In the genomic region with DNA sequence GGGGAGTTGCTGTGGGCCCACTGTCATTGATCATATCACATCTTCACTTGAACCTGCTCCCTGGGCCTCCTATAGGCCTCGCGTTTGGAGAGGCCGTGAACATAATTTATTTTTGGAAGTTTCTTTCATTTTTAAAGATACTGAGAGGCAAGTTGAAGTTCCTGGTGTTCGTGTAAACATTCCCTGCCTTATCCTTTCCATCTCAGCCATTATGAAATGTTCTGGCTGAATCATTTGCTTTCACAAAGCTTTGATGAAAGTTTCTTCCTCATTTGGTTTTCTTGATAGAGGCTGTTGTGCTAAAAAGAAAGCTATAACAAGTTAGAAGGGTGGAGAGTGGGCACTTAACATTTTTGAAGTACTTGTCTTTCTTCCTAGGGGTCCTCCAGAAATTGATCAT, we compare ENCODE assay signal across 12 cellular contexts. TPM values are rescaled to one million over a fixed set of nuclear protein-coding genes. Genes with fewer than 3 reads are reported as not detected.
A peak's percentile ranks its signal among the peaks of the same experiment; 100 is the strongest.
DNase-seq lines count a peak whose midpoint lies in the region; ATAC-seq, FAIRE-seq and TF ChIP-seq lines count a peak whose summit lies in the region.
"Had no signal": no experiment of that assay in that cellular context is flagged by ENCODE, and none has a peak within 500 bp of the region (broad histone marks: within the 10 kb centered on the region; RNA-seq: fewer than 3 reads in every experiment).

No MANE protein-coding gene starts in this region.

- no peak overlapping the region for H3K18ac ChIP-seq in mesenchymal stem cell (ENCODE audit: low read depth in 1 of 2, low read length in 2 of 2)
- no peak overlapping the region for H3K18ac ChIP-seq in H9 (ENCODE audit: insufficient read length, low read depth, low read length)

- H3K27ac Mint-ChIP-seq in chondrocyte (ENCODE audit: unreplicated experiment) (peak overlapping the region; percentile 87), H9 (peak overlapping the region in 1 of 3 experiments; percentile 18; a peak in 1 of 7 replicates)
- H3K27ac Mint-ChIP-seq: activated CD4-positive, alpha-beta memory T cell treated with anti-CD3 and anti-CD28 coated beads, Interleukin-2, amount 10 ng/mL, durations not matched to agents 7 days and 5 days; B cell had no signal

- no peak for DNase-seq in HepG2 (ENCODE audit: low spot score)
- DNase-seq in chondrocyte (ENCODE audit: low spot score) = no peak
- peak; percentile 90 for DNase-seq in mesenchymal stem cell
- DNase-seq in head of caudate nucleus = no peak
- no peak for DNase-seq in H9
- DNase-seq in MG63 = no peak
- DNase-seq in NCI-H345 (lab: John Stamatoyannopoulos, UW) = no peak
- DNase-seq: activated CD4-positive, alpha-beta memory T cell treated with anti-CD3 and anti-CD28 coated beads, Interleukin-2, amount 10 ng/mL, durations not matched to agents 7 days and 5 days; NCI-H510A treated with DMSO at 0.1 percent for 48 hours; stimulated activated CD4-positive, alpha-beta T cell treated with anti-CD3 and anti-CD28 coated beads, Interleukin-1b, Interleukin-23, amount 100 ng/mL, for 48 hours had no signal

- no peak overlapping the region for H3K56ac ChIP-seq in H9 (ENCODE audit: insufficient read length, low read depth, low read length)

- TF ChIP-seq EP300 in HepG2 (IDR thresholded peaks at IDR 0.05; ENCODE audit: low read depth in 2 of 2, low read length in 2 of 2) (no peak), HepG2 (CRISPR knock-in tag; IDR thresholded peaks at IDR 0.05; ENCODE audit: borderline replicate concordance) (no peak)

- H3K27ac ChIP-seq in liver (ENCODE audit: low read depth in 1 of 2, low read length in 2 of 2) (peak overlapping the region; percentile 44 to 54), HepG2 (ENCODE audit: extremely low read length, insufficient read depth, low read length) (no peak overlapping the region), mesenchymal stem cell (ENCODE audit: low read length, poor library complexity, severe bottlenecking) (no peak overlapping the region), H9 (ENCODE audit: insufficient read length, low read depth, low read length) (no peak overlapping the region)

- H3K4me3 Mint-ChIP-seq in chondrocyte (ENCODE audit: unreplicated experiment) (no peak overlapping the region), H9 (no peak overlapping the region)
- H3K4me3 Mint-ChIP-seq: activated CD4-positive, alpha-beta memory T cell treated with anti-CD3 and anti-CD28 coated beads, Interleukin-2, amount 10 ng/mL, durations not matched to agents 7 days and 5 days; B cell had no signal

- no peak for TF ChIP-seq POLR2A in HepG2 (IDR thresholded peaks at IDR 0.05; ENCODE audit: insufficient read depth in 1 of 2, low read depth in 2 of 2, low read length in 2 of 2)

- H3K79me2 ChIP-seq in HepG2 (ENCODE audit: insufficient read depth, low read length) = peaks cover 62% of the 10 kb centered on the region
- H3K79me2 ChIP-seq in H9 (ENCODE audit: insufficient read depth, low read length) = peaks cover 21% of the 10 kb centered on the region; the same call in 1 of the 2 replicates

- no peak overlapping the region for H4K8ac ChIP-seq in mesenchymal stem cell (ENCODE audit: low read length)
- no peak overlapping the region for H4K8ac ChIP-seq in H9 (replicated peaks; ENCODE audit: insufficient read length, low read depth, low read length)

- no peaks in the 10 kb centered on the region for H3K36me3 ChIP-seq in liver (ENCODE audit: control insufficient read depth in 4 of 4, insufficient read depth in 3 of 4, low read depth in 1 of 4, low read length in 3 of 4)
- peaks cover 1 to 3% of the 10 kb centered on the region in 2 experiments; a peak in 1 of 5 replicates for H3K36me3 ChIP-seq in HepG2 (replicated peaks in 1 of 2; ENCODE audit: control insufficient read depth in 1 of 2, insufficient read depth in 2 of 2, low read length in 2 of 2)
- no peaks in the 10 kb centered on the region for H3K36me3 ChIP-seq in mesenchymal stem cell (ENCODE audit: control insufficient read depth in 1 of 2, insufficient read depth in 2 of 2, low read depth in 1 of 2, low read length in 2 of 2)
- no peaks in the 10 kb centered on the region; the same call in none of the 2 replicates for H3K36me3 ChIP-seq in MG63

- H4K5ac ChIP-seq in H9 (ENCODE audit: insufficient read length, low read depth, low read length) = no peak overlapping the region

- WGBS in liver = 29% methylated on average over 4 of the region's 4 CpGs
- WGBS in HepG2 (ENCODE audit: low lambda C conversion rate) = 90% methylated on average over 4 of the region's 4 CpGs
- 70% methylated on average over 4 of the region's 4 CpGs for WGBS in mesenchymal stem cell
- no CpG with 5 or more reads among the region's 4 CpGs for WGBS in H9 (ENCODE audit: extremely low coverage, insufficient read length, low lambda C conversion rate)

- ATAC-seq in HepG2 = no peak

- H3K36me3 Mint-ChIP-seq in chondrocyte (ENCODE audit: low read depth) (peaks cover 1% of the 10 kb centered on the region), H9 (ENCODE audit: insufficient read depth in 1 of 3, low read depth in 3 of 3) (peaks cover 0 to 5% (median under 1%) of the 10 kb centered on the region in 3 experiments; a peak in 1 of 7 replicates)

- H4K91ac ChIP-seq in mesenchymal stem cell (ENCODE audit: low read length) = no peak overlapping the region
- H4K91ac ChIP-seq in H9 (ENCODE audit: insufficient read length, low read depth, low read length) = no peak overlapping the region

- H4K20me1 ChIP-seq in HepG2 (ENCODE audit: insufficient read depth, low read length) (0 out of 2 replicates have a peak, but pooled peaks cover 3% of the 10 kb centered on the region), H9 (ENCODE audit: control insufficient read depth, insufficient read depth, insufficient read length) (no peaks in the 10 kb centered on the region)

- H3K9me3 ChIP-seq in liver (ENCODE audit: control insufficient read depth in 4 of 4, low read length in 3 of 4) = no peaks in the 10 kb centered on the region
- H3K9me3 ChIP-seq in HepG2 (ENCODE audit: low read length) = no peaks in the 10 kb centered on the region
- H3K9me3 ChIP-seq in mesenchymal stem cell (ENCODE audit: control insufficient read depth, low read length) = no peaks in the 10 kb centered on the region
- H3K9me3 ChIP-seq in H9 (ENCODE audit: control insufficient read depth, low read depth, low read length) = no peaks in the 10 kb centered on the region
- H3K9me3 ChIP-seq in MG63 = no peaks in the 10 kb centered on the region

- H3K9me3 Mint-ChIP-seq in chondrocyte (ENCODE audit: low read depth) (no peaks in the 10 kb centered on the region), H9 (no peaks in the 10 kb centered on the region)
- H3K9me3 Mint-ChIP-seq: activated CD4-positive, alpha-beta memory T cell treated with anti-CD3 and anti-CD28 coated beads, Interleukin-2, amount 10 ng/mL, durations not matched to agents 7 days and 5 days had no signal

- no peak overlapping the region for H3T11ph ChIP-seq in H9 (ENCODE audit: low read length)

- H3K9ac ChIP-seq in liver (ENCODE audit: low read depth in 1 of 2, low read length in 2 of 2) (no peak overlapping the region), HepG2 (ENCODE audit: insufficient read depth, low read depth, low read length) (no peak overlapping the region), mesenchymal stem cell (ENCODE audit: low read length) (peak overlapping the region; percentile 74), H9 (ENCODE audit: extremely low read depth, insufficient read length, low read length) (no peak overlapping the region)

- H3K4ac ChIP-seq in mesenchymal stem cell (ENCODE audit: low read depth in 1 of 2, low read length in 2 of 2) (no peak overlapping the region), H9 (ENCODE audit: low read depth, low read length) (no peak overlapping the region)

- H2BK5ac ChIP-seq in mesenchymal stem cell (ENCODE audit: low read depth, low read length, poor library complexity, severe bottlenecking) (no peak overlapping the region), H9 (ENCODE audit: insufficient read length, low read length) (no peak overlapping the region)

- no peaks in the 10 kb centered on the region for H3K23me2 ChIP-seq in H9 (ENCODE audit: insufficient read length, low read depth, low read length, poor library complexity, severe bottlenecking)

- H3K4me2 ChIP-seq in HepG2 (ENCODE audit: low read depth, low read length) = no peak overlapping the region
- no peak overlapping the region for H3K4me2 ChIP-seq in mesenchymal stem cell (ENCODE audit: low read length, poor library complexity, severe bottlenecking)
- no peak overlapping the region for H3K4me2 ChIP-seq in H9 (ENCODE audit: insufficient read depth, insufficient read length, low read length)

- no peaks in the 10 kb centered on the region for H3K27me3 Mint-ChIP-seq in chondrocyte (ENCODE audit: low read depth)
- H3K27me3 Mint-ChIP-seq in H9 (ENCODE audit: low read depth) = no peaks in the 10 kb centered on the region
- H3K27me3 Mint-ChIP-seq: activated CD4-positive, alpha-beta memory T cell treated with anti-CD3 and anti-CD28 coated beads, Interleukin-2, amount 10 ng/mL, durations not matched to agents 7 days and 5 days; B cell had no signal

- H3K27me3 ChIP-seq in liver (ENCODE audit: control insufficient read depth in 4 of 4, insufficient read depth in 4 of 4, low read length in 3 of 4) (no peaks in the 10 kb centered on the region), HepG2 (ENCODE audit: control insufficient read depth in 1 of 2, insufficient read depth in 2 of 2, low read length in 2 of 2) (no peaks in the 10 kb centered on the region), mesenchymal stem cell (ENCODE audit: control insufficient read depth in 1 of 2, insufficient read depth in 1 of 2, low read length in 2 of 2) (no peaks in the 10 kb centered on the region), H9 (ENCODE audit: insufficient read depth, low read length) (no peaks in the 10 kb centered on the region), MG63 (no peaks in the 10 kb centered on the region)

- H3K4me1 ChIP-seq in liver (ENCODE audit: control insufficient read depth in 4 of 4, insufficient read depth in 4 of 4, low read length in 3 of 4) (peaks cover 2 to 10% (median 8%) of the 10 kb centered on the region in 4 donors), HepG2 (ENCODE audit: insufficient read depth, low read length) (peaks cover 12% of the 10 kb centered on the region), mesenchymal stem cell (ENCODE audit: control insufficient read depth, insufficient read depth, low read depth, low read length) (no peaks in the 10 kb centered on the region), H9 (ENCODE audit: insufficient read depth, low read length) (no peaks in the 10 kb centered on the region)

- no TSS peak for BruUV-seq in HepG2 (replicated peaks; lab: Mats Ljungman, UMichigan)

- TF ChIP-seq CTCF in liver (IDR thresholded peaks at IDR 0.05; ENCODE audit: low read depth, low read length, missing input control) (no peak), HepG2 (CRISPR knock-in tag; IDR thresholded peaks at IDR 0.05) (no peak), chondrocyte (IDR thresholded peaks at IDR 0.05) (no peak), H9 (conservative IDR thresholded peaks at IDR 0.05) (no peak)

- H2AFZ ChIP-seq in HepG2 (ENCODE audit: low read length) (no peak overlapping the region), mesenchymal stem cell (ENCODE audit: low read depth, low read length) (no peak overlapping the region), H9 (ENCODE audit: low read length) (no peak overlapping the region)

- peaks cover 46% of the 10 kb centered on the region for H3K4me1 Mint-ChIP-seq in chondrocyte (ENCODE audit: low read depth)
- peaks cover 16 to 18% of the 10 kb centered on the region in 2 experiments for H3K4me1 Mint-ChIP-seq in H9

- TF ChIP-seq RAD21 in liver (IDR thresholded peaks at IDR 0.05) = no peak
- no peak for TF ChIP-seq RAD21 in HepG2 (CRISPR knock-in tag; IDR thresholded peaks at IDR 0.05)

- H2AK5ac ChIP-seq in mesenchymal stem cell (ENCODE audit: low read length, severe bottlenecking) (no peak overlapping the region), H9 (ENCODE audit: insufficient read length, low read length) (no peak overlapping the region)

- in situ Hi-C loops in HepG2 (cut with HindIII; ENCODE audit: extremely low pct_ligation_motif_present, low pct_unique_long_range_greater_than_20kb) = loop anchor here (10.0 kb wide), 1 partner anchor 56 kb away; no protein-coding TSS in a partner anchor

- CTCF ChIA-PET in HepG2 (lab: Yijun Ruan, JAX; ENCODE audit: low intra/inter-chr PET ratio, low total read pairs) = no interaction called here

- no peak overlapping the region for H2BK20ac ChIP-seq in H9 (ENCODE audit: low read depth, low read length, poor library complexity, severe bottlenecking)

- H2BK120ac ChIP-seq in mesenchymal stem cell (ENCODE audit: low read depth, low read length) (no peak overlapping the region), H9 (ENCODE audit: low read depth, low read length, poor library complexity, severe bottlenecking) (no peak overlapping the region)

- peaks cover 2% of the 10 kb centered on the region for H3K79me1 ChIP-seq in mesenchymal stem cell (replicated peaks; ENCODE audit: low read length, poor library complexity, severe bottlenecking)
- H3K79me1 ChIP-seq in H9 (ENCODE audit: insufficient read depth, low read depth, low read length, poor library complexity, severe bottlenecking) = peaks cover 7% of the 10 kb centered on the region

- H2BK15ac ChIP-seq in mesenchymal stem cell (ENCODE audit: low read depth, poor library complexity, severe bottlenecking) = no peak overlapping the region
- H2BK15ac ChIP-seq in H9 (ENCODE audit: low read depth, low read length) = no peak overlapping the region

- no peak overlapping the region for H3K23ac ChIP-seq in mesenchymal stem cell (ENCODE audit: low read length in 2 of 2)
- no peak overlapping the region for H3K23ac ChIP-seq in H9 (ENCODE audit: insufficient read length, low read depth, low read length)

- FAIRE-seq in HepG2 (lab: Jason Lieb, UNC) = no peak

- H3K4me3 ChIP-seq in liver (ENCODE audit: low read depth in 1 of 3, low read length in 3 of 3) = no peak overlapping the region
- H3K4me3 ChIP-seq in HepG2 (replicated peaks in 1 of 3; ENCODE audit: insufficient read depth in 1 of 3, low read depth in 2 of 3, low read length in 3 of 3) = no peak overlapping the region
- H3K4me3 ChIP-seq in mesenchymal stem cell (ENCODE audit: insufficient read depth in 1 of 2, low read depth in 1 of 2, low read length in 2 of 2) = no peak overlapping the region
- H3K4me3 ChIP-seq in MG63 = no peak overlapping the region

- no peak overlapping the region for H2BK12ac ChIP-seq in mesenchymal stem cell (ENCODE audit: low read length in 2 of 2)
- no peak overlapping the region for H2BK12ac ChIP-seq in H9 (ENCODE audit: insufficient read length, low read depth, low read length)

- POLR2A ChIA-PET in HepG2 (lab: Yijun Ruan, JAX) = interaction anchor here (1.5 kb wide), 1 partner anchor 16 kb away, joined by 8 read pairs; a partner anchor contains a TSS

- intact Hi-C loops in HepG2 (cut with micrococcal nuclease; ENCODE audit: unreplicated experiment) (no loop called here), head of caudate nucleus (cut with DNase I) (no loop called here)

- H3K14ac ChIP-seq in mesenchymal stem cell (ENCODE audit: low read length in 2 of 2) = peak overlapping the region in 1 of 2 experiments; percentile 36
- H3K14ac ChIP-seq in H9 (ENCODE audit: insufficient read depth, low read length) = no peak overlapping the region

RNA-seq across cellular contexts. Expression of a gene that starts 15.5 kb away (rescaled TPM):
- total RNA-seq in liver = 10 to 100 TPM; 18.0 to 23.2 TPM
- polyA plus RNA-seq in liver = 10 to 100 TPM; 48.5 to 93.5 TPM
- total RNA-seq in HepG2 (2016; rRNA removed; fragmentation: Illumina TruSeq; extraction: Trizol) = 36.4 and 36.7 TPM in 2 replicates
- 54.5 and 63.4 TPM in 2 replicates for total RNA-seq in HepG2 (2016; cell fraction: cytosol; rRNA removed; fragmentation: Illumina TruSeq; extraction: Trizol; ENCODE audit: low read depth)
- total RNA-seq in HepG2 (2016; cell fraction: insoluble cytoplasmic fraction; rRNA removed; fragmentation: Illumina TruSeq; extraction: Trizol) = 33.9 and 46.1 TPM in 2 replicates
- total RNA-seq in HepG2 (2016; cell fraction: membrane; rRNA removed; fragmentation: Illumina TruSeq; extraction: Trizol) = 56.0 and 62.9 TPM in 2 replicates
- total RNA-seq in HepG2 (2016; cell fraction: nucleus; rRNA removed; fragmentation: Illumina TruSeq; extraction: Trizol) = 25.6 and 26.4 TPM in 2 replicates
- polyA plus RNA-seq in HepG2 (2011; rRNA removed) = 22.4 and 25.0 TPM in 2 replicates
- polyA plus RNA-seq in HepG2 (2011; cell fraction: cytosol; rRNA removed) = 17.3 and 28.2 TPM in 2 replicates
- polyA plus RNA-seq in HepG2 (2011; cell fraction: nucleus; rRNA removed) = 11.2 and 18.4 TPM in 2 replicates
- 65.7 and 66.4 TPM in 2 replicates for polyA plus RNA-seq in HepG2 (2012)
- 156 and 189 TPM in 2 replicates for polyA plus RNA-seq in HepG2 (2016; cell fraction: cytosol; fragmentation: Illumina TruSeq; extraction: Trizol; ENCODE audit: low read depth)
- 69.7 and 85.6 TPM in 2 replicates for polyA plus RNA-seq in HepG2 (2016; cell fraction: insoluble cytoplasmic fraction; fragmentation: Illumina TruSeq; extraction: Trizol; ENCODE audit: low read depth)
- polyA plus RNA-seq in HepG2 (2016; cell fraction: membrane; fragmentation: Illumina TruSeq; extraction: Trizol; ENCODE audit: low read depth) = 126 and 154 TPM in 2 replicates
- 49.0 and 50.2 TPM in 2 replicates for polyA plus RNA-seq in HepG2 (2016; cell fraction: nucleus; fragmentation: Illumina TruSeq; extraction: Trizol; ENCODE audit: insufficient read depth, low read depth)
- 12.6 and 15.2 TPM in 2 replicates for polyA minus RNA-seq in HepG2 (2011; rRNA and poly(A)+ RNA removed; ENCODE audit: low replicate concordance)
- polyA minus RNA-seq in HepG2 (2011; cell fraction: cytosol; rRNA and poly(A)+ RNA removed) = 9.3 and 13.8 TPM in 2 replicates
- 30.2 and 31.8 TPM in 2 replicates for polyA minus RNA-seq in HepG2 (2011; cell fraction: nucleus; rRNA and poly(A)+ RNA removed)
- total RNA-seq in chondrocyte = 63.8 to 69.4 TPM (median 66.9 TPM) in 3 replicates
- 177 TPM for polyA plus RNA-seq in mesenchymal stem cell (2013, experiment 1 of 2)
- 183 TPM for polyA plus RNA-seq in mesenchymal stem cell (2013, experiment 2 of 2)
- 115 and 116 TPM in 2 replicates for total RNA-seq in H9 (2021)
- total RNA-seq in MG63 (2014; rRNA removed; shearing (Covaris generic); ENCODE audit: low replicate concordance) = 103 and 212 TPM in 2 replicates

Comparison
In these comparisons a context has a peak if more than half of its experiments do, and no peak if none do; other contexts are left out.
1. H3K27ac ChIP-seq: peak in liver (2 of 2); none in HepG2 (single experiment), mesenchymal stem cell (single experiment) and H9 (single experiment).